1 cellular context compared by ENCODE assay signal in genomic region chr16:58045096-58045495, GRCh38.
A peak's percentile ranks its signal among the peaks of the same experiment; 100 is the strongest.
TF ChIP-seq lines count a peak whose summit lies in the region.

No MANE protein-coding gene starts in this region.

TF ChIP-seq in HepG2, 621 proteins besides CTCF, POLR2A, EP300 and RAD21:
- peak; percentile 49 for TF ChIP-seq AGO2 (optimal IDR thresholded peaks at IDR 0.05; ENCODE audit: low read depth, low read length)
- TF ChIP-seq RBFOX2 (IDR thresholded peaks at IDR 0.05; ENCODE audit: low read depth, low read length) = peak; percentile 45; the same call in 1 of the 2 replicates
- TF ChIP-seq HNRNPK (IDR thresholded peaks at IDR 0.05; ENCODE audit: low read depth, low read length, poor library complexity, severe bottlenecking) = peak; percentile 64
- TF ChIP-seq ZMYM4 (CRISPR knock-in tag; IDR thresholded peaks at IDR 0.05) = no peak
